ENCODE assay signal across 8 cellular contexts in genomic region chr3:158644345-158644908, GRCh38. TPM values are rescaled to one million over a fixed set of nuclear protein-coding genes. Genes with fewer than 3 reads are reported as not detected.
A peak's percentile ranks its signal among the peaks of the same experiment; 100 is the strongest.
DNase-seq lines count a peak whose midpoint lies in the region; ATAC-seq and TF ChIP-seq lines count a peak whose summit lies in the region.

TSS of gene GFM1 (plus strand) at chr3:158644527. CDS start at chr3:158644635, 108 bp downstream.

- H3K4me3 ChIP-seq in HAP-1: peak within 1 kb of the TSS; percentile 82
- peak within 1 kb of the TSS; percentile 89 for H3K4me3 ChIP-seq in MM.1S (ENCODE audit: low read length)
- peak within 1 kb of the TSS; percentile 77 for H3K4me3 ChIP-seq in neuron (ENCODE audit: low read length)

- H3K4me1 ChIP-seq in HAP-1 (no peaks in the 10 kb centered on the region), MM.1S (ENCODE audit: low read length) (peaks cover 13% of the 10 kb centered on the region), foreskin keratinocyte (peaks cover 9% of the 10 kb centered on the region), neuron (ENCODE audit: insufficient read depth, low read length) (peaks cover 10% of the 10 kb centered on the region)

- no peaks in the 10 kb centered on the region for H3K9me2 ChIP-seq in MM.1S (replicated peaks; ENCODE audit: insufficient read depth, low read length)

- H3K27ac ChIP-seq in MM.1S (ENCODE audit: low read length): peak within 1 kb of the TSS; percentile 74
- peak within 1 kb of the TSS; percentile 62 for H3K27ac ChIP-seq in foreskin keratinocyte

- no peaks in the 10 kb centered on the region for H3F3A ChIP-seq in MM.1S (ENCODE audit: insufficient read depth, low read length)

- no peaks in the 10 kb centered on the region for H3K27me3 ChIP-seq in HAP-1 (ENCODE audit: low read depth)
- no peaks in the 10 kb centered on the region for H3K27me3 ChIP-seq in MM.1S (replicated peaks; ENCODE audit: insufficient read depth, low read length)
- no peaks in the 10 kb centered on the region for H3K27me3 ChIP-seq in foreskin keratinocyte
- no peaks in the 10 kb centered on the region for H3K27me3 ChIP-seq in neuron (ENCODE audit: insufficient read depth, low read length)

- DNase-seq in GDM1 (lab: John Stamatoyannopoulos, UW) (peak; percentile 91), HAP-1 (ENCODE audit: low spot score in 2 of 2) (peak; percentile 93 to 96), MM.1S (peak; percentile 99), SIG-M5 treated with dmso at 0.1 percent for 504 hours (lab: John Stamatoyannopoulos, UW; ENCODE audit: unreplicated experiment) (peak; percentile 99), foreskin keratinocyte (peak; percentile 88 to 93)
- DNase-seq in activated gamma-delta T cell treated with anti-CD3 and anti-CD28 coated beads, Interleukin-2, amount 50 U/mL, for 16 hours (ENCODE audit: low read depth): peak; percentile 85

- H3K4me2 ChIP-seq in MM.1S (ENCODE audit: low read depth, low read length): peak within 1 kb of the TSS; percentile 68

- TF ChIP-seq CTCF in MM.1S (IDR thresholded peaks at IDR 0.05; ENCODE audit: low read length) (peak; percentile 97), foreskin keratinocyte (conservative IDR thresholded peaks at IDR 0.05) (peak; percentile 97), subcutaneous adipose tissue (IDR thresholded peaks at IDR 0.05; ENCODE audit: low read depth) (no peak)

- peak within 1 kb of the TSS; percentile 85 for H3K9ac ChIP-seq in MM.1S (ENCODE audit: low read length)

- peak; percentile 97 for ATAC-seq in foreskin keratinocyte

- in situ Hi-C loops in HAP-1 (cut with MboI; ENCODE audit: low sequenced_read_pairs): no loop called here

- H4K20me1 ChIP-seq in MM.1S (ENCODE audit: insufficient read depth, low read length): no peaks in the 10 kb centered on the region; the same call in 1 of the 2 replicates

- H2AFZ ChIP-seq in MM.1S (ENCODE audit: low read length) (peak within 1 kb of the TSS; percentile 77), neuron (ENCODE audit: low read depth, low read length) (peak within 1 kb of the TSS; percentile 74)

- peaks cover 39% of the 10 kb centered on the region for H3K79me2 ChIP-seq in MM.1S (ENCODE audit: low read length)

- H3K36me3 ChIP-seq in HAP-1 (replicated peaks) (peaks cover 17% of the 10 kb centered on the region), MM.1S (replicated peaks; ENCODE audit: insufficient read depth, low read length) (peaks cover 6% of the 10 kb centered on the region; the same call in 1 of the 2 replicates), neuron (ENCODE audit: insufficient read depth, low read length) (peaks cover 25% of the 10 kb centered on the region)

- H3K9me3 ChIP-seq in HAP-1 (no peaks in the 10 kb centered on the region), MM.1S (replicated peaks; ENCODE audit: insufficient read depth, low read length) (no peaks in the 10 kb centered on the region), neuron (ENCODE audit: low read length) (no peaks in the 10 kb centered on the region)

RNA-seq across cellular contexts. Expression of gene GFM1, which starts in this region (rescaled TPM):
- total RNA-seq in foreskin keratinocyte: 29.8 and 35.9 TPM in 2 replicates
- 12.5 and 20.5 TPM in 2 replicates for polyA plus RNA-seq in foreskin keratinocyte
- 10 to 100 TPM; 34.2 to 62.4 (median 49.0) TPM for total RNA-seq in subcutaneous adipose tissue

Comparison
In these comparisons a context has a peak if more than half of its experiments do, and no peak if none do; other contexts are left out.
1. Peak in every context shown above with its lines: DNase-seq, ATAC-seq, H3K4me3 ChIP-seq and H3K27ac ChIP-seq.